ENCODE assay signal across 4 cellular contexts in the genomic region with DNA sequence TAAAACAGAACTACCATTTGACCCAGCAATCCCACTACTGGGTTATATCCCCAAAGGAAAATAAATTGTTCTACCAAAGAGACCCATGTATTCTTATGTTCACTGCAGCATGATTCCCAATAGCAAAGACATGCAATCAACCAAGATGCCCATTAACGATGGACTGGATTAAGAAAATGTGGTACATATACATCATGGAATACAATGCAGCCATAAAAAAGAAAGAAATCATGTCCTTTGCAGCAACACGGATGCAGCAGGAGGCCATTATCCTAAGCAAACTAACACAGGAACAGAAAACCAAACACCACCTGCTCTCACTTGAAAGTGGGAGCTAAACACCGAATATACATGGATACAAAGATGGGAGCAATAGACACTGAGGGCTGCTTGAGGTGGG.
TF ChIP-seq lines count a peak whose summit lies in the region.

No MANE protein-coding gene starts in this region.

TF ChIP-seq in SK-N-SH treated with all-trans-retinoic acid at 6 μM for 48 hours, 23 proteins besides CTCF, POLR2A, EP300 and RAD21:
- TF ChIP-seq CSRNP3 (CRISPR knock-in tag; IDR thresholded peaks at IDR 0.05) (no peak), TOX (CRISPR knock-in tag; IDR thresholded peaks at IDR 0.05; ENCODE audit: borderline replicate concordance) (no peak), ARNTL (CRISPR knock-in tag; IDR thresholded peaks at IDR 0.05; ENCODE audit: borderline replicate concordance, low read depth) (no peak), GLIS3 (CRISPR knock-in tag; IDR thresholded peaks at IDR 0.05) (no peak), ZNF8 (CRISPR knock-in tag; IDR thresholded peaks at IDR 0.05) (peak; percentile 63), PATZ1 (CRISPR knock-in tag; IDR thresholded peaks at IDR 0.05; ENCODE audit: borderline replicate concordance) (no peak)

TF ChIP-seq in SK-N-SH, 30 proteins besides CTCF, POLR2A, EP300 and RAD21:
- no peak for TF ChIP-seq TEAD4 (IDR thresholded peaks at IDR 0.05; ENCODE audit: borderline replicate concordance, insufficient read depth)
- no peak for TF ChIP-seq RCOR1 (IDR thresholded peaks at IDR 0.05; ENCODE audit: low read length)
- TF ChIP-seq ZBTB33 (IDR thresholded peaks at IDR 0.05; ENCODE audit: borderline replicate concordance, low read depth): no peak
- no peak for TF ChIP-seq FOXM1 (IDR thresholded peaks at IDR 0.05; ENCODE audit: low read depth)
- TF ChIP-seq YY1 (IDR thresholded peaks at IDR 0.05; ENCODE audit: low read depth): no peak
- TF ChIP-seq, protein P1, sequence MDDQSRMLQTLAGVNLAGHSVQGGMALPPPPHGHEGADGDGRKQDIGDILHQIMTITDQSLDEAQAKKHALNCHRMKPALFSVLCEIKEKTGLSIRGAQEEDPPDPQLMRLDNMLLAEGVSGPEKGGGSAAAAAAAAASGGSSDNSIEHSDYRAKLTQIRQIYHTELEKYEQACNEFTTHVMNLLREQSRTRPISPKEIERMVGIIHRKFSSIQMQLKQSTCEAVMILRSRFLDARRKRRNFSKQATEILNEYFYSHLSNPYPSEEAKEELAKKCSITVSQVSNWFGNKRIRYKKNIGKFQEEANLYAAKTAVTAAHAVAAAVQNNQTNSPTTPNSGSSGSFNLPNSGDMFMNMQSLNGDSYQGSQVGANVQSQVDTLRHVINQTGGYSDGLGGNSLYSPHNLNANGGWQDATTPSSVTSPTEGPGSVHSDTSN (IDR thresholded peaks at IDR 0.05): no peak
- no peak for TF ChIP-seq NFIC (IDR thresholded peaks at IDR 0.05; ENCODE audit: borderline replicate concordance)
- TF ChIP-seq MXI1 (IDR thresholded peaks at IDR 0.05; ENCODE audit: low read depth, low read length): no peak
- TF ChIP-seq USF1 (IDR thresholded peaks at IDR 0.05; ENCODE audit: borderline replicate concordance, low read depth): no peak

TF ChIP-seq in HEK293, 187 proteins besides CTCF, POLR2A, EP300 and RAD21:
- TF ChIP-seq SCRT2 (tag by site-specific recombination; IDR thresholded peaks at IDR 0.05) (peak; percentile 26; the same call in 1 of the 2 replicates), ZNF561 (tag by site-specific recombination; IDR thresholded peaks at IDR 0.05; ENCODE audit: borderline replicate concordance) (no peak), ZNF146 (tag by site-specific recombination; IDR thresholded peaks at IDR 0.05) (peak; percentile 66)
TF ChIP-seq in HEK293: peak in this region for 2.

TF ChIP-seq in K562, 482 proteins besides CTCF, POLR2A, EP300 and RAD21:
- TF ChIP-seq, protein P2, sequence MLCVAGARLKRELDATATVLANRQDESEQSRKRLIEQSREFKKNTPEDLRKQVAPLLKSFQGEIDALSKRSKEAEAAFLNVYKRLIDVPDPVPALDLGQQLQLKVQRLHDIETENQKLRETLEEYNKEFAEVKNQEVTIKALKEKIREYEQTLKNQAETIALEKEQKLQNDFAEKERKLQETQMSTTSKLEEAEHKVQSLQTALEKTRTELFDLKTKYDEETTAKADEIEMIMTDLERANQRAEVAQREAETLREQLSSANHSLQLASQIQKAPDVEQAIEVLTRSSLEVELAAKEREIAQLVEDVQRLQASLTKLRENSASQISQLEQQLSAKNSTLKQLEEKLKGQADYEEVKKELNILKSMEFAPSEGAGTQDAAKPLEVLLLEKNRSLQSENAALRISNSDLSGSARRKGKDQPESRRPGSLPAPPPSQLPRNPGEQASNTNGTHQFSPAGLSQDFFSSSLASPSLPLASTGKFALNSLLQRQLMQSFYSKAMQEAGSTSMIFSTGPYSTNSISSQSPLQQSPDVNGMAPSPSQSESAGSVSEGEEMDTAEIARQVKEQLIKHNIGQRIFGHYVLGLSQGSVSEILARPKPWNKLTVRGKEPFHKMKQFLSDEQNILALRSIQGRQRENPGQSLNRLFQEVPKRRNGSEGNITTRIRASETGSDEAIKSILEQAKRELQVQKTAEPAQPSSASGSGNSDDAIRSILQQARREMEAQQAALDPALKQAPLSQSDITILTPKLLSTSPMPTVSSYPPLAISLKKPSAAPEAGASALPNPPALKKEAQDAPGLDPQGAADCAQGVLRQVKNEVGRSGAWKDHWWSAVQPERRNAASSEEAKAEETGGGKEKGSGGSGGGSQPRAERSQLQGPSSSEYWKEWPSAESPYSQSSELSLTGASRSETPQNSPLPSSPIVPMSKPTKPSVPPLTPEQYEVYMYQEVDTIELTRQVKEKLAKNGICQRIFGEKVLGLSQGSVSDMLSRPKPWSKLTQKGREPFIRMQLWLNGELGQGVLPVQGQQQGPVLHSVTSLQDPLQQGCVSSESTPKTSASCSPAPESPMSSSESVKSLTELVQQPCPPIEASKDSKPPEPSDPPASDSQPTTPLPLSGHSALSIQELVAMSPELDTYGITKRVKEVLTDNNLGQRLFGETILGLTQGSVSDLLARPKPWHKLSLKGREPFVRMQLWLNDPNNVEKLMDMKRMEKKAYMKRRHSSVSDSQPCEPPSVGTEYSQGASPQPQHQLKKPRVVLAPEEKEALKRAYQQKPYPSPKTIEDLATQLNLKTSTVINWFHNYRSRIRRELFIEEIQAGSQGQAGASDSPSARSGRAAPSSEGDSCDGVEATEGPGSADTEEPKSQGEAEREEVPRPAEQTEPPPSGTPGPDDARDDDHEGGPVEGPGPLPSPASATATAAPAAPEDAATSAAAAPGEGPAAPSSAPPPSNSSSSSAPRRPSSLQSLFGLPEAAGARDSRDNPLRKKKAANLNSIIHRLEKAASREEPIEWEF (CRISPR knock-in tag; IDR thresholded peaks at IDR 0.05): no peak
- peak; percentile 35 for TF ChIP-seq ZNF146 (CRISPR knock-in tag; IDR thresholded peaks at IDR 0.05; ENCODE audit: unreplicated experiment)
